1 cellular context compared by ENCODE assay signal in genomic region chr16:1907226-1907849, GRCh38.
TF ChIP-seq lines count a peak whose summit lies in the region.

No MANE protein-coding gene starts in this region.

TF ChIP-seq in GM23338, 12 proteins besides CTCF, POLR2A, EP300 and RAD21 (continued from another document):
- no peak for TF ChIP-seq REST (IDR thresholded peaks at IDR 0.05; ENCODE audit: unreplicated experiment)
- TF ChIP-seq ZNF462 (CRISPR knock-in tag; IDR thresholded peaks at IDR 0.05): no peak
